Comparison of ENCODE assay signal across 8 cellular contexts in genomic region chr15:57751177-57751800, GRCh38. TPM values are rescaled to one million over a fixed set of nuclear protein-coding genes. Genes with fewer than 3 reads are reported as not detected.
DNase-seq lines count a peak whose midpoint lies in the region; FAIRE-seq and TF ChIP-seq lines count a peak whose summit lies in the region.

No MANE protein-coding gene starts in this region.

- intact Hi-C loops in prostate gland (cut with DNase I), result loop anchor here (2.0 kb wide), 1 partner anchor 320 kb away; no protein-coding TSS in a partner anchor

- H3K4me3 ChIP-seq in prostate gland, result no peak overlapping the region

- TF ChIP-seq POLR2A in prostate gland (IDR thresholded peaks at IDR 0.05), result no peak

- in situ Hi-C loops in GM13976 (cut with MboI; ENCODE audit: low sequenced_read_pairs, unreplicated experiment), result no loop called here

- H3K27ac ChIP-seq in prostate gland, result no peak overlapping the region

- H3K36me3 ChIP-seq in prostate gland, result no peaks in the 10 kb centered on the region

- TF ChIP-seq CTCF in GM13976 (IDR thresholded peaks at IDR 0.05; ENCODE audit: borderline replicate concordance, control extremely low read depth, extremely low read depth, insufficient read depth, missing control alignments) (peak; percentile 36), prostate gland (IDR thresholded peaks at IDR 0.05) (peak in 2 of 4 experiments; percentile 44 to 50)

- no peaks in the 10 kb centered on the region for H3K9me3 ChIP-seq in prostate gland

- WGBS in prostate gland, result 34% methylated on average over 3 of the region's 3 CpGs

- no peaks in the 10 kb centered on the region for H3K27me3 ChIP-seq in prostate gland (replicated peaks; ENCODE audit: insufficient read depth)

- no peak for FAIRE-seq in RCC 7860 (lab: Jason Lieb, UNC)

- H3K4me1 ChIP-seq in prostate gland (replicated peaks), result no peaks in the 10 kb centered on the region

- DNase-seq in GM13976 (ENCODE audit: low spot score), result peak; percentile 45
- DNase-seq in RCC 7860 (ENCODE audit: low spot score), result peak; percentile 14
- DNase-seq in fibroblast of the conjunctiva (ENCODE audit: low read depth), result peak; percentile 32
- DNase-seq in renal cortical epithelial cell (ENCODE audit: low read depth), result peak; percentile 44
- DNase-seq in hepatic stellate cell (ENCODE audit: low spot score), result no peak
- DNase-seq in GM19240 (ENCODE audit: insufficient read length, low spot score), result no peak
- DNase-seq in SKM-1 treated with dmso at 0.1 percent for 144 hours (lab: John Stamatoyannopoulos, UW; ENCODE audit: unreplicated experiment), result no peak
- no peak for DNase-seq in prostate gland (ENCODE audit: low spot score)

RNA-seq across cellular contexts. Expression of gene POLR2M, which starts 44.8 kb away (rescaled TPM):
- total RNA-seq in renal cortical epithelial cell (35.8 and 125 TPM in 2 replicates), prostate gland (100 to 1,000 TPM; 148 to 172 TPM)

Comparison
In these comparisons a context has a peak if more than half of its experiments do, and no peak if none do; other contexts are left out.
1. DNase-seq: peak in GM13976 (single experiment), RCC 7860 (single experiment), fibroblast of the conjunctiva (single experiment) and renal cortical epithelial cell (single experiment); none in hepatic stellate cell (single experiment), GM19240 (single experiment), SKM-1 treated with dmso at 0.1 percent for 144 hours (single experiment) and prostate gland (single experiment).